ENCODE assay signal across 25 cellular contexts in the genomic region with DNA sequence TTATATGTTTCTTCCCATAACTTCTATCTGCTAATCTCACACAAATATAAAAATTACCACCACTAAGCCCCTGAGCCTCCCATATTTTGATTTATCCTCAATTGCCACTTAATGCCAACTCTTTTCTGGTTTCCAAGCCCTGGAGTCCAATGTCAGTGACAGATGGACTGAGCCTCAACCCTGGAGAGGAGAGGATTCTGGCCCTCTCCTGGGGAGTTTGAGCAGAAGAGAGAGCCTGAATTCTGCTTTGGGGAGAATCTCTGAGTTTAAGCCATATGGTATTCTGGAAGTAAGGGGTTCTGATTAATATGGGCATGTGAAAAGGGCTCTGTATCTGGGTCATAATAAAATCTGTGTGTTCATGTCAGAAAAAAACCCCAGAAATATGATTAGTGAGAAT. TPM values are rescaled to one million over a fixed set of nuclear protein-coding genes. Genes with fewer than 3 reads are reported as not detected.
"Had no signal": no experiment of that assay in that cellular context is flagged by ENCODE, and none has a peak within 500 bp of the region (broad histone marks: within the 10 kb centered on the region; RNA-seq: fewer than 3 reads in every experiment).

No MANE protein-coding gene starts in this region.

- H3K27me3 ChIP-seq: gastrocnemius medialis, pancreas, right lobe of liver, transverse colon, uterus had no signal

- H3K4me3 ChIP-seq: dorsolateral prefrontal cortex, gastrocnemius medialis, heart left ventricle, hepatocyte, mucosa of descending colon, pancreas, right lobe of liver, suprapubic skin, transverse colon, upper lobe of right lung, uterus had no signal

- DNase-seq: effector CD4-positive, alpha-beta T cell; foreskin fibroblast; gastrocnemius medialis; heart left ventricle; kidney; mesenchymal stem cell; mucosa of descending colon; naive B cell; pancreas; right lobe of liver; small intestine; stimulated activated CD4-positive, alpha-beta T cell treated with anti-CD3 and anti-CD28 coated beads, Interleukin-1b, Interleukin-23, amount 100 ng/mL, for 48 hours; stimulated activated CD4-positive, alpha-beta T cell treated with anti-CD3 and anti-CD28 coated beads, Interleukin-4, amount 100 ng/mL, for 1 hour; stimulated activated CD8-positive, alpha-beta memory T cell treated with anti-CD3 and anti-CD28 coated beads, Interleukin-4, amount 100 ng/mL, for 48 hours; stimulated activated naive CD4-positive, alpha-beta T cell; stimulated activated naive CD8-positive, alpha-beta T cell treated with anti-CD3 and anti-CD28 coated beads, Interleukin-15, amount 100 ng/mL, for 72 hours; transverse colon; upper lobe of right lung; uterus had no signal

- H3K27ac ChIP-seq: gastrocnemius medialis, heart left ventricle, hepatocyte, neutrophil, pancreas, right lobe of liver, suprapubic skin, transverse colon, upper lobe of right lung, uterus had no signal

- H3K9me3 ChIP-seq: gastrocnemius medialis, heart left ventricle, mucosa of descending colon, neutrophil, pancreas, right lobe of liver, suprapubic skin, transverse colon, upper lobe of right lung, uterus had no signal

- H3K36me3 ChIP-seq: gastrocnemius medialis, heart left ventricle, neutrophil, pancreas, right lobe of liver, suprapubic skin, transverse colon, upper lobe of right lung, uterus had no signal

- H3K4me1 ChIP-seq: gastrocnemius medialis, heart left ventricle, pancreas, right lobe of liver, suprapubic skin, transverse colon, upper lobe of right lung, uterus had no signal

RNA-seq across cellular contexts. Expression of a gene that starts 8.5 kb away (rescaled TPM):
- total RNA-seq: natural killer cell treated with Interleukin-12 subunit alpha and Interleukin-12 subunit beta and Interleukin-15 and Interleukin-18, amount 100 ng/mL, for 72 hours had no signal

RNA-seq across cellular contexts. Expression of a gene that starts 24.8 kb away (rescaled TPM):
- total RNA-seq: hepatocyte; lung microvascular endothelial cell; natural killer cell treated with Interleukin-12 subunit alpha and Interleukin-12 subunit beta and Interleukin-15 and Interleukin-18, amount 100 ng/mL, for 72 hours had no signal
